8 cellular contexts compared by ENCODE assay signal in genomic region chr12:67515679-67516363, GRCh38.
DNase-seq lines count a peak whose midpoint lies in the region; ATAC-seq and TF ChIP-seq lines count a peak whose summit lies in the region.

No MANE protein-coding gene starts in this region.

- peaks cover 46% of the 10 kb centered on the region for H3K4me1 Mint-ChIP-seq in chondrocyte (ENCODE audit: low read depth)

- DNase-seq in NCI-H774 (lab: John Stamatoyannopoulos, UW): peak; percentile 89
- peak; percentile 21 for DNase-seq in choroid plexus epithelial cell (ENCODE audit: low read depth)
- DNase-seq in hepatic stellate cell (ENCODE audit: low spot score): no peak
- no peak for DNase-seq in chondrocyte (ENCODE audit: low spot score)
- no peak for DNase-seq in left lobe of liver (ENCODE audit: low spot score)

- peak overlapping the region; percentile 11; the same call in 1 of the 2 replicates for H3K4me2 ChIP-seq in BLaER1

- H3K4me1 ChIP-seq in BLaER1: peaks cover 10% of the 10 kb centered on the region

- H3K27ac ChIP-seq in BLaER1: no peak overlapping the region

- H3K9me3 Mint-ChIP-seq in chondrocyte (ENCODE audit: low read depth): no peaks in the 10 kb centered on the region

- ATAC-seq in GM19043 (IDR thresholded peaks at IDR 0.05; ENCODE audit: low read depth, unreplicated experiment) (peak; percentile 84), HG03139 (IDR thresholded peaks at IDR 0.05; ENCODE audit: unreplicated experiment) (peak; percentile 74), left lobe of liver (no peak)

- no peaks in the 10 kb centered on the region for H3K27me3 Mint-ChIP-seq in chondrocyte (ENCODE audit: low read depth)

- no peak overlapping the region for H3K9ac ChIP-seq in BLaER1

- no peaks in the 10 kb centered on the region for H3K9me3 ChIP-seq in BLaER1

- no peak overlapping the region for H3K4me3 Mint-ChIP-seq in chondrocyte (ENCODE audit: unreplicated experiment)

- no peak overlapping the region for H3K4me3 ChIP-seq in BLaER1
- H3K4me3 ChIP-seq in choroid plexus epithelial cell (ENCODE audit: low read depth, low read length): no peak overlapping the region

- no peaks in the 10 kb centered on the region for H3K36me3 ChIP-seq in BLaER1

- TF ChIP-seq CTCF in choroid plexus epithelial cell (conservative IDR thresholded peaks at IDR 0.05; ENCODE audit: low read depth, low read length): no peak
- TF ChIP-seq CTCF in chondrocyte (IDR thresholded peaks at IDR 0.05): no peak

- H3K27me3 ChIP-seq in BLaER1: no peaks in the 10 kb centered on the region

- no peaks in the 10 kb centered on the region for H3K36me3 Mint-ChIP-seq in chondrocyte (ENCODE audit: low read depth)

- H3K27ac Mint-ChIP-seq in chondrocyte (ENCODE audit: unreplicated experiment): no peak overlapping the region

- H4K20me1 ChIP-seq in BLaER1: no peaks in the 10 kb centered on the region

Comparison
In these comparisons a context has a peak if more than half of its experiments do, and no peak if none do; other contexts are left out.
1. DNase-seq: peak in NCI-H774 (single experiment) and choroid plexus epithelial cell (single experiment); none in hepatic stellate cell (single experiment), chondrocyte (single experiment) and left lobe of liver (single experiment).